ENCODE assay signal across 8 cellular contexts in the genomic region with DNA sequence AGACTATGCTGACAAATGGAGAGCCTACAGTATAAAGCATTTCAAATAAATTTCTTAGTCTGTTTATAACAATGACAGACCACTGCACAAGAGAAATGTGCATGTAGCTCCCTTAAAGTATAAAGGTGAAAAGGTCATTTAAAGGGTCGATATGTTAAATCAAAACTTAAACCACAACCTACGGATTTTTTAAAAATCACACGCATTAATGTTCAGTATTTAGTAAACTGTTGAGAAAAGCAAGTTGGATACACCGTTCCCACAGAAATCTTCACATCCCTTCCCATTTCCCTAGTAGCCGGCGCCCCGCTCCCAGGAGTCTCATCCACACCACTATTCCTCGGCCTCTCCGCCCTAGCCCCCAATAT. TPM values are rescaled to one million over a fixed set of nuclear protein-coding genes. Genes with fewer than 3 reads are reported as not detected.
DNase-seq lines count a peak whose midpoint lies in the region; TF ChIP-seq lines count a peak whose summit lies in the region.

No MANE protein-coding gene starts in this region.

- CTCF ChIA-PET in A673 (lab: Charles Lee), result interaction anchor here (0.6 to 0.7 kb wide), 2 partner anchors 108 to 122 kb away, joined by 4 to 10 read pairs; no protein-coding TSS in a partner anchor

- BruUV-seq in A673 (replicated peaks; lab: Mats Ljungman, UMichigan), result TSS peak; percentile 76

- no peaks in the 10 kb centered on the region for H4K20me1 ChIP-seq in KMS-11 (ENCODE audit: insufficient read depth)

- H3K36me3 ChIP-seq in A673 (ENCODE audit: insufficient read depth, low read length, poor library complexity, severe bottlenecking) (no peaks in the 10 kb centered on the region), KMS-11 (ENCODE audit: insufficient read depth) (no peaks in the 10 kb centered on the region), mucosa of rectum (ENCODE audit: control insufficient read depth in 2 of 2, insufficient read depth in 2 of 2, low read length in 2 of 2) (peaks cover 6 to 7% of the 10 kb centered on the region in 2 donors)

- no peak for DNase-seq in A673 (ENCODE audit: low spot score)
- DNase-seq in coronary artery (ENCODE audit: low spot score), result no peak
- DNase-seq in LoVo (ENCODE audit: low spot score), result no peak
- DNase-seq in iPS-NIHi11 (ENCODE audit: low spot score), result no peak
- no peak for DNase-seq in kidney tubule cell (ENCODE audit: low spot score)
- DNase-seq in activated CD8-positive, alpha-beta memory T cell treated with anti-CD3 and anti-CD28 coated beads for 24 hours, result no peak

- POLR2A ChIA-PET in A673 (lab: Charles Lee; ENCODE audit: low non-redundant PET), result interaction anchor here (0.6 kb wide), 1 partner anchor 19 kb away, joined by 3 read pairs; no protein-coding TSS in a partner anchor

- intact Hi-C loops in A673 (cut with micrococcal nuclease; ENCODE audit: unreplicated experiment), result loop anchor here (2.0 to 5.0 kb wide), 3 partner anchors 119 to 221 kb away; a partner anchor contains a TSS

- H3K27me3 ChIP-seq in A673 (replicated peaks; ENCODE audit: insufficient read depth, low read depth, low read length, poor library complexity) (no peaks in the 10 kb centered on the region), KMS-11 (ENCODE audit: insufficient read depth, low read depth) (no peaks in the 10 kb centered on the region), mucosa of rectum (ENCODE audit: control insufficient read depth in 2 of 2, insufficient read depth in 2 of 2, low read length in 2 of 2) (no peaks in the 10 kb centered on the region)

- H3K4me1 ChIP-seq in A673 (ENCODE audit: insufficient read depth, low read length, poor library complexity, severe bottlenecking), result peaks cover 12% of the 10 kb centered on the region
- peaks cover 19% of the 10 kb centered on the region for H3K4me1 ChIP-seq in KMS-11 (ENCODE audit: low read depth, poor library complexity, severe bottlenecking)
- peaks cover 11 to 13% of the 10 kb centered on the region in 2 donors for H3K4me1 ChIP-seq in mucosa of rectum (ENCODE audit: control insufficient read depth in 2 of 2, insufficient read depth in 2 of 2, low read length in 2 of 2)

- peak overlapping the region; percentile 76 for H3K4me2 ChIP-seq in KMS-11

- peaks cover 45% of the 10 kb centered on the region for H3K79me2 ChIP-seq in KMS-11 (ENCODE audit: insufficient read depth, low read depth)

- H3K27ac ChIP-seq in A673 (ENCODE audit: low read depth, low read length, poor library complexity, severe bottlenecking) (peak overlapping the region; percentile 92), KMS-11 (peak overlapping the region; percentile 61), coronary artery (peak overlapping the region; percentile 71 to 81), mucosa of rectum (ENCODE audit: low read depth in 2 of 2, low read length in 2 of 2) (peak overlapping the region; percentile 65 to 86)

- H3K9me3 ChIP-seq in A673 (ENCODE audit: low read depth, low read length, poor library complexity, severe bottlenecking) (no peaks in the 10 kb centered on the region), mucosa of rectum (ENCODE audit: control insufficient read depth in 2 of 2, low read length in 2 of 2) (no peaks in the 10 kb centered on the region)

- peak overlapping the region; percentile 83 for H3K4me3 ChIP-seq in A673 (ENCODE audit: low read depth, low read length, poor library complexity, severe bottlenecking)
- no peak overlapping the region for H3K4me3 ChIP-seq in KMS-11 (IDR thresholded peaks at IDR 0.05; ENCODE audit: insufficient read depth, low read depth, low read length)
- H3K4me3 ChIP-seq in coronary artery, result peak overlapping the region; percentile 74
- peak overlapping the region; percentile 85 to 97 for H3K4me3 ChIP-seq in mucosa of rectum (ENCODE audit: low read length in 2 of 2)

- H3K9ac ChIP-seq in KMS-11, result peak overlapping the region; percentile 81; the same call in 1 of the 2 replicates
- H3K9ac ChIP-seq in mucosa of rectum (ENCODE audit: low read depth in 1 of 2, low read length in 2 of 2), result peak overlapping the region; percentile 87

- TF ChIP-seq CTCF in A673 (conservative IDR thresholded peaks at IDR 0.05; ENCODE audit: low read depth, low read length), result no peak
- no peak for TF ChIP-seq CTCF in KMS-11 (conservative IDR thresholded peaks at IDR 0.05; ENCODE audit: low read depth, low read length)
- TF ChIP-seq CTCF in coronary artery (IDR thresholded peaks at IDR 0.05), result no peak

- H2AFZ ChIP-seq in KMS-11 (ENCODE audit: low read depth), result peak overlapping the region; percentile 89

RNA-seq across cellular contexts. Expression of a gene that starts 0.6 kb away (rescaled TPM):
- 162 and 164 TPM in 2 replicates for total RNA-seq in A673 (2021)

RNA-seq across cellular contexts. Expression of a gene that starts 2.1 kb away (rescaled TPM):
- total RNA-seq in A673 (2021), result 20.8 and 21.5 TPM in 2 replicates

RNA-seq across cellular contexts. Expression of a gene that starts 49.8 kb away (rescaled TPM):
- 57.4 and 63.6 TPM in 2 replicates for total RNA-seq in A673 (2021)
